25 cellular contexts compared by ENCODE assay signal in the genomic region with DNA sequence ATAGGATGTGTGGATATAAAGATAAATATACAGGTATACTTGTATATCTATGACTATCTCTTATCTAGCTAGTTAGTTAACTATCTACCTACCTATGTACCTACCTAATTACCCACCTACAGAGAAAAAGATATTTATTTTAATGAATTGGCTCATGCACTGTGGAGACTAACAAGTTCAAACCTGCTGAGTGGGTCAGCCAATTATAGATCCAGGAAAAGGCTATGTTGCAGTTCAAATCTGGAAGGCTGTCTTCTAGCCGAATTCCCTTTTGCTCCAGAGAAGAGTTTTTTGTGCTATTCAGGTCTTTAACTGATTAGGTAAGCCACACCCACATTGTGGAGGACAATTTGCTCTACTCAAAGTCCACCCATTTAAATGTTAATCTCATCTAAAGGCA.
"Had no signal": no experiment of that assay in that cellular context is flagged by ENCODE, and none has a peak within 500 bp of the region (broad histone marks: within the 10 kb centered on the region; RNA-seq: fewer than 3 reads in every experiment).

No MANE protein-coding gene starts in this region.

- DNase-seq: dermis blood vessel endothelial cell; dorsolateral prefrontal cortex; effector CD4-positive, alpha-beta T cell; effector memory CD4-positive, alpha-beta T cell; foreskin keratinocyte; heart left ventricle; hypothalamus; immature natural killer cell; islet precursor cell; kidney; kidney glomerular epithelial cell; left colon; left lung; left ventricle myocardium superior; lower lobe of right lung; mesendoderm; midbrain; naive thymus-derived CD4-positive, alpha-beta T cell had no signal

- H3K27me3 ChIP-seq: dorsolateral prefrontal cortex, esophagus muscularis mucosa, foreskin keratinocyte, gastroesophageal sphincter, heart left ventricle, hepatocyte, left lung had no signal

- H2AFZ ChIP-seq: hepatocyte had no signal

- FAIRE-seq: colon, endothelial cell of umbilical vein, frontal cortex, kidney had no signal

- H3K4me3 ChIP-seq: coronary artery, dorsolateral prefrontal cortex, esophagus muscularis mucosa, gastroesophageal sphincter, heart left ventricle, hepatocyte, left lung, lower lobe of right lung had no signal

- H3K4me2 ChIP-seq: hepatocyte had no signal

- H3K4me1 ChIP-seq: esophagus muscularis mucosa, foreskin keratinocyte, gastroesophageal sphincter, heart left ventricle, left lung, lower lobe of right lung had no signal

- H3K79me2 ChIP-seq: hepatocyte had no signal

- H3K36me3 ChIP-seq: esophagus muscularis mucosa, gastroesophageal sphincter, heart left ventricle, left lung, lower lobe of right lung had no signal

- H3K27ac ChIP-seq: coronary artery, dorsolateral prefrontal cortex, esophagus muscularis mucosa, foreskin keratinocyte, gastroesophageal sphincter, heart left ventricle, hepatocyte, left lung, lower lobe of right lung had no signal

- H3K9me3 ChIP-seq: esophagus muscularis mucosa, gastroesophageal sphincter, lower lobe of right lung had no signal

- ATAC-seq: foreskin keratinocyte; gastroesophageal sphincter; heart left ventricle; left colon; left lung; left ventricle myocardium superior; lower lobe of right lung; naive thymus-derived CD4-positive, alpha-beta T cell had no signal
